In the genomic region with DNA sequence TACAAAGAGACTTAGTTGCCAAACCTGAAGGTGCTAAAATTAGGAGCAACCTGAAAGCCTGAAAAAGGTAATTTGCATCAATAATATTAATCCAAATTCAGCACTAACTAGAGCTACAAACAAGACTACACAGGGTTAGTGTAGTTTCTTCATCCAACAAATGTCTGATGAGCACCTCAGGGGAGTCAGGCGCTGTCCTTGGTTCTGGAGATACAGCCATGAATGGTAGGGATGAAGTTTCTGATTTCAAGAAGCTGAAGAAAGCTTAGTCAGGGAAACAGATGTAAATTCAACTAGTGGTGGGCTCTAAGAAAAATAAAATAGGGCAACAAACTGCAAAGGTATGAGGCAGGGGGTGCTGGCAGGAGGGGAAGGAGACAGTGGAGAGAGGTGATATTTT, we compare ENCODE assay signal across 16 cellular contexts.
"Had no signal": no experiment of that assay in that cellular context is flagged by ENCODE, and none has a peak within 500 bp of the region (broad histone marks: within the 10 kb centered on the region; RNA-seq: fewer than 3 reads in every experiment).

No MANE protein-coding gene starts in this region.

- H3K27me3 ChIP-seq: adrenal gland had no signal

- H3K27ac ChIP-seq: adrenal gland, epithelial cell of prostate had no signal

- H3K9me3 Mint-ChIP-seq: type B pancreatic cell had no signal

- H3K4me3 Mint-ChIP-seq: activated naive CD4-positive, alpha-beta T cell treated with anti-CD3 and anti-CD28 coated beads, Interleukin-2, amount 10 ng/mL, durations not matched to agents 7 days and 5 days; immature natural killer cell; naive thymus-derived CD4-positive, alpha-beta T cell; type B pancreatic cell had no signal

- ATAC-seq: left cardiac atrium; naive thymus-derived CD4-positive, alpha-beta T cell had no signal

- H3K36me3 Mint-ChIP-seq: activated naive CD4-positive, alpha-beta T cell treated with anti-CD3 and anti-CD28 coated beads, Interleukin-2, amount 10 ng/mL, durations not matched to agents 7 days and 5 days; immature natural killer cell; type B pancreatic cell had no signal

- H3K36me3 ChIP-seq: adrenal gland had no signal

- H3K27ac Mint-ChIP-seq: activated naive CD4-positive, alpha-beta T cell treated with anti-CD3 and anti-CD28 coated beads, Interleukin-2, amount 10 ng/mL, durations not matched to agents 7 days and 5 days; activated T-helper 2 cell treated with anti-CD3 and anti-CD28 coated beads, Interferon-gamma antibody, Interleukin-2, Interleukin-4, amounts not matched to agents 10 μg/mL and 5 μg/mL and 100 μg/mL, durations not matched to agents 14 hours and 24 hours and 36 hours; immature natural killer cell; naive thymus-derived CD4-positive, alpha-beta T cell; type B pancreatic cell had no signal

- H3K27me3 Mint-ChIP-seq: activated naive CD4-positive, alpha-beta T cell treated with anti-CD3 and anti-CD28 coated beads, Interleukin-2, amount 10 ng/mL, durations not matched to agents 7 days and 5 days had no signal

- H3K9me3 ChIP-seq: adrenal gland had no signal

- DNase-seq: activated CD4-positive, alpha-beta T cell treated with anti-CD3 and anti-CD28 coated beads, Interleukin-2, amount 50 U/mL, for 1 hour; activated naive CD4-positive, alpha-beta T cell treated with anti-CD3 and anti-CD28 coated beads, Interleukin-2, amount 10 ng/mL, durations not matched to agents 7 days and 5 days; adrenal gland; central memory CD4-positive, alpha-beta T cell; cortex of kidney; effector memory CD4-positive, alpha-beta T cell; hippocampal formation; immature natural killer cell; left cardiac atrium; naive thymus-derived CD4-positive, alpha-beta T cell; stimulated activated CD4-positive, alpha-beta T cell treated with anti-CD3 and anti-CD28 coated beads, Interleukin-12 subunit alpha, Interleukin-12 subunit beta, amount 100 ng/mL, for 4 hours; stimulated activated CD4-positive, alpha-beta T cell treated with anti-CD3 and anti-CD28 coated beads, Interleukin-2, amount 100 ng/mL, for 48 hours; stimulated activated naive CD4-positive, alpha-beta T cell treated with Interleukin-2 at 50 U/mL for 16 hours had no signal

- H3K4me1 ChIP-seq: adrenal gland had no signal

- H3K4me3 ChIP-seq: adrenal gland had no signal

- H3K4me1 Mint-ChIP-seq: activated naive CD4-positive, alpha-beta T cell treated with anti-CD3 and anti-CD28 coated beads, Interleukin-2, amount 10 ng/mL, durations not matched to agents 7 days and 5 days; immature natural killer cell; naive thymus-derived CD4-positive, alpha-beta T cell had no signal
